ENCODE assay signal across 7 cellular contexts in genomic region chr19:42254850-42255765, GRCh38. TPM values are rescaled to one million over a fixed set of nuclear protein-coding genes. Genes with fewer than 3 reads are reported as not detected.
DNase-seq lines count a peak whose midpoint lies in the region; ATAC-seq, FAIRE-seq and TF ChIP-seq lines count a peak whose summit lies in the region.

ERF (minus strand) TSS chr19:42255128; CDS start chr19:42254999, 129 bp downstream.

- peaks cover 25% of the 10 kb centered on the region for H3K4me1 Mint-ChIP-seq in central memory CD8-positive, alpha-beta T cell

- H3K4me3 Mint-ChIP-seq in central memory CD8-positive, alpha-beta T cell = peak within 1 kb of the TSS; percentile 87

- no peak for TF ChIP-seq CTCF in kidney (IDR thresholded peaks at IDR 0.05; ENCODE audit: borderline replicate concordance, extremely low read depth, insufficient read depth)

- peaks cover 0 to 4% of the 10 kb centered on the region in 2 donors for H3K36me3 ChIP-seq in kidney (ENCODE audit: control insufficient read depth in 1 of 2, insufficient read depth in 2 of 2, low read length in 2 of 2)

- no peaks in the 10 kb centered on the region for H3K9me3 ChIP-seq in kidney (ENCODE audit: control insufficient read depth in 1 of 2, low read length in 2 of 2)

- H3K36me3 Mint-ChIP-seq in central memory CD8-positive, alpha-beta T cell (ENCODE audit: insufficient read depth) = peaks cover 22% of the 10 kb centered on the region

- H3K27ac Mint-ChIP-seq in central memory CD8-positive, alpha-beta T cell (ENCODE audit: low read depth) = peak within 1 kb of the TSS; percentile 6

- peak; percentile 96 for DNase-seq in NCI-H2227 treated with DMSO at 0.1 percent for 48 hours (lab: John Stamatoyannopoulos, UW)
- DNase-seq in activated CD4-positive, CD25-positive, alpha-beta regulatory T cell treated with anti-CD3 and anti-CD28 coated beads, Interleukin-2, amount 50 U/mL, for 72 hours = peak; percentile 96
- peak; percentile 91 to 94 for DNase-seq in central memory CD8-positive, alpha-beta T cell (ENCODE audit: low spot score in 2 of 2)
- peak; percentile 98 for DNase-seq in kidney
- peak; percentile 91 to 94 for DNase-seq in stimulated activated CD4-positive, alpha-beta T cell treated with anti-CD3 and anti-CD28 coated beads, Interleukin-15, amount 100 ng/mL, for 1 hour (ENCODE audit: low read depth in 1 of 2, low spot score in 1 of 2)

- ATAC-seq in GM18517 (IDR thresholded peaks at IDR 0.05; ENCODE audit: unreplicated experiment) = peak; percentile 42
- peak; percentile 68 for ATAC-seq in HG03097 (IDR thresholded peaks at IDR 0.05; ENCODE audit: low FRiP score, unreplicated experiment)
- peak; percentile 81 for ATAC-seq in central memory CD8-positive, alpha-beta T cell (replicated peaks; ENCODE audit: extremely low read depth, poor library complexity, severe bottlenecking)

- no peaks in the 10 kb centered on the region for H3K27me3 Mint-ChIP-seq in central memory CD8-positive, alpha-beta T cell

- H3K9me3 Mint-ChIP-seq in central memory CD8-positive, alpha-beta T cell = no peaks in the 10 kb centered on the region

- peaks cover 16 to 22% of the 10 kb centered on the region in 2 donors for H3K4me1 ChIP-seq in kidney (ENCODE audit: control insufficient read depth in 1 of 2, insufficient read depth in 1 of 2, low read depth in 1 of 2, low read length in 2 of 2)

- intact Hi-C loops in kidney (cut with DNase I) = no loop called here

- H3K4me3 ChIP-seq in kidney (ENCODE audit: low read length in 2 of 2) = peak within 1 kb of the TSS; percentile 82 to 83

- H3K27ac ChIP-seq in kidney (ENCODE audit: low read depth in 2 of 2, low read length in 2 of 2) = peak within 1 kb of the TSS; percentile 98 to 99

- peak within 1 kb of the TSS; percentile 95 to 98 for H3K9ac ChIP-seq in kidney (ENCODE audit: low read length in 2 of 2)

- no peak for FAIRE-seq in kidney (lab: Jason Lieb, UNC)

RNA-seq across cellular contexts. Expression of gene ERF, which starts in this region (rescaled TPM):
- 61.2 TPM for total RNA-seq in kidney
- polyA plus RNA-seq in kidney (ENCODE audit: insufficient read depth, low read depth, low replicate concordance) = 31.1 TPM

Comparison
In these comparisons a context has a peak if more than half of its experiments do, and no peak if none do; other contexts are left out.
1. Peak in every context shown above with its lines: DNase-seq, ATAC-seq, H3K4me3 ChIP-seq and H3K27ac ChIP-seq.